Comparison of ENCODE assay signal across 8 cellular contexts in genomic region chr3:160755776-160756304, GRCh38.
DNase-seq lines count a peak whose midpoint lies in the region; ATAC-seq and TF ChIP-seq lines count a peak whose summit lies in the region.

PPM1L (plus strand) TSS chr3:160756231.

- in situ Hi-C loops in GM13977 (cut with MboI; ENCODE audit: low pct_unique_long_range_greater_than_20kb, low sequenced_read_pairs, unreplicated experiment), result no loop called here

- ATAC-seq in HG02938 (IDR thresholded peaks at IDR 0.05; ENCODE audit: unreplicated experiment), result peak; percentile 44
- peak; percentile 56 for ATAC-seq in memory B cell (ENCODE audit: low read depth)

- H3K27ac Mint-ChIP-seq in memory B cell, result peak within 1 kb of the TSS; percentile 76

- peak; percentile 24 for DNase-seq in 8988T
- DNase-seq in GM13977 (ENCODE audit: low spot score), result peak; percentile 50
- DNase-seq in NCI-H2107 treated with DMSO at 0.1 percent for 48 hours (lab: John Stamatoyannopoulos, UW; ENCODE audit: unreplicated experiment), result peak; percentile 85
- DNase-seq in activated CD4-positive, alpha-beta T cell treated with anti-CD3 and anti-CD28 coated beads, Interleukin-2, amount 50 U/mL, for 48 hours, result peak; percentile 56 to 59
- peak; percentile 53 for DNase-seq in effector CD8-positive, alpha-beta T cell (lab: John Stamatoyannopoulos, UW)
- DNase-seq in memory B cell (ENCODE audit: low spot score in 2 of 2), result peak; percentile 65 to 75
- peak; percentile 33 for DNase-seq in stimulated activated CD8-positive, alpha-beta memory T cell treated with anti-CD3 and anti-CD28 coated beads, Interleukin-15, amount 100 ng/mL, for 1 hour (ENCODE audit: low read depth)

- TF ChIP-seq CTCF in GM13977 (IDR thresholded peaks at IDR 0.05; ENCODE audit: extremely low read depth, insufficient read depth, missing control alignments), result peak; percentile 0

- peak within 1 kb of the TSS; percentile 96 for H3K4me3 Mint-ChIP-seq in memory B cell

- H3K9me3 Mint-ChIP-seq in memory B cell, result no peaks in the 10 kb centered on the region

- H3K36me3 Mint-ChIP-seq in memory B cell, result no peaks in the 10 kb centered on the region

- H3K27me3 Mint-ChIP-seq in memory B cell, result no peaks in the 10 kb centered on the region

- H3K4me1 Mint-ChIP-seq in memory B cell, result peaks cover 23% of the 10 kb centered on the region

Comparison
In these comparisons a context has a peak if more than half of its experiments do, and no peak if none do; other contexts are left out.
1. Peak in every context shown above with its lines: DNase-seq and ATAC-seq.
2. DNase-seq: peak in every context shown above with its lines; median percentile 85 in NCI-H2107 treated with DMSO at 0.1 percent for 48 hours; 70 in memory B cell; 58 in activated CD4-positive, alpha-beta T cell treated with anti-CD3 and anti-CD28 coated beads, Interleukin-2, amount 50 U/mL, for 48 hours; 53 in effector CD8-positive, alpha-beta T cell; 50 in GM13977; 33 in stimulated activated CD8-positive, alpha-beta memory T cell treated with anti-CD3 and anti-CD28 coated beads, Interleukin-15, amount 100 ng/mL, for 1 hour; 24 in 8988T.